8 cellular contexts compared by ENCODE assay signal in genomic region chr5:39178171-39178570, GRCh38. TPM values are rescaled to one million over a fixed set of nuclear protein-coding genes. Genes with fewer than 3 reads are reported as not detected.
A peak's percentile ranks its signal among the peaks of the same experiment; 100 is the strongest.
DNase-seq lines count a peak whose midpoint lies in the region; ATAC-seq lines count a peak whose summit lies in the region.
"Had no signal": no experiment of that assay in that cellular context is flagged by ENCODE, and none has a peak within 500 bp of the region (broad histone marks: within the 10 kb centered on the region; RNA-seq: fewer than 3 reads in every experiment).

No MANE protein-coding gene starts in this region.

- H3K27ac Mint-ChIP-seq in activated naive CD8-positive, alpha-beta T cell = peak overlapping the region; percentile 91
- H3K27ac Mint-ChIP-seq in natural killer cell treated with Interleukin-12 subunit alpha and Interleukin-12 subunit beta and Interleukin-15 and Interleukin-18, amount 100 ng/mL, for 72 hours = peak overlapping the region; percentile 89 to 91

- no peaks in the 10 kb centered on the region for H3K9me3 Mint-ChIP-seq in activated naive CD8-positive, alpha-beta T cell (ENCODE audit: low read depth)
- peaks cover 5% of the 10 kb centered on the region for H3K9me3 Mint-ChIP-seq in natural killer cell treated with Interleukin-12 subunit alpha and Interleukin-12 subunit beta and Interleukin-15 and Interleukin-18, amount 100 ng/mL, for 72 hours

- DNase-seq in EL (peak; percentile 66), LHCN-M2 (ENCODE audit: low read depth) (peak; percentile 26)
- DNase-seq in natural killer cell treated with Interleukin-12 subunit alpha and Interleukin-12 subunit beta and Interleukin-15 and Interleukin-18, amount 100 ng/mL, for 72 hours (ENCODE audit: low spot score) = no peak
- DNase-seq: stimulated activated CD8-positive, alpha-beta memory T cell treated with anti-CD3 and anti-CD28 coated beads, Interleukin-4, amount 100 ng/mL, for 48 hours had no signal

- H3K4me3 Mint-ChIP-seq in activated naive CD8-positive, alpha-beta T cell = peak overlapping the region; percentile 84
- H3K4me3 Mint-ChIP-seq in natural killer cell treated with Interleukin-12 subunit alpha and Interleukin-12 subunit beta and Interleukin-15 and Interleukin-18, amount 100 ng/mL, for 72 hours = peak overlapping the region; percentile 86

- peaks cover 8% of the 10 kb centered on the region for H3K36me3 Mint-ChIP-seq in activated naive CD8-positive, alpha-beta T cell
- H3K36me3 Mint-ChIP-seq in natural killer cell treated with Interleukin-12 subunit alpha and Interleukin-12 subunit beta and Interleukin-15 and Interleukin-18, amount 100 ng/mL, for 72 hours = peaks cover 17% of the 10 kb centered on the region

- H3K4me1 Mint-ChIP-seq in activated naive CD8-positive, alpha-beta T cell (ENCODE audit: low read depth) = peaks cover 96% of the 10 kb centered on the region
- peaks cover 70 to 87% of the 10 kb centered on the region in 2 donors for H3K4me1 Mint-ChIP-seq in natural killer cell treated with Interleukin-12 subunit alpha and Interleukin-12 subunit beta and Interleukin-15 and Interleukin-18, amount 100 ng/mL, for 72 hours (ENCODE audit: low read depth in 2 of 2)

- peak; percentile 56 to 68 for ATAC-seq in natural killer cell treated with Interleukin-12 subunit alpha and Interleukin-12 subunit beta and Interleukin-15 and Interleukin-18, amount 100 ng/mL, for 72 hours
- ATAC-seq in HG02571 (IDR thresholded peaks at IDR 0.05; ENCODE audit: unreplicated experiment) (no peak), HG02642 (IDR thresholded peaks at IDR 0.05; ENCODE audit: poor library complexity, unreplicated experiment) (no peak), HG03175 (IDR thresholded peaks at IDR 0.05; ENCODE audit: unreplicated experiment) (no peak)

- no peaks in the 10 kb centered on the region for H3K27me3 Mint-ChIP-seq in activated naive CD8-positive, alpha-beta T cell
- H3K27me3 Mint-ChIP-seq in natural killer cell treated with Interleukin-12 subunit alpha and Interleukin-12 subunit beta and Interleukin-15 and Interleukin-18, amount 100 ng/mL, for 72 hours = no peaks in the 10 kb centered on the region

RNA-seq across cellular contexts. Expression of gene FYB1, which starts 41.2 kb away (rescaled TPM):
- total RNA-seq in LHCN-M2 (2014; rRNA removed) = not detected in 2 replicates
- not detected for polyA plus RNA-seq in LHCN-M2 (2012)
- total RNA-seq in natural killer cell treated with Interleukin-12 subunit alpha and Interleukin-12 subunit beta and Interleukin-15 and Interleukin-18, amount 100 ng/mL, for 72 hours = 10 to 100 TPM; 71.9 to 72.8 TPM

Comparison
In these comparisons a context has a peak if more than half of its experiments do, and no peak if none do; other contexts are left out.
1. ATAC-seq: peak in natural killer cell treated with Interleukin-12 subunit alpha and Interleukin-12 subunit beta and Interleukin-15 and Interleukin-18, amount 100 ng/mL, for 72 hours (2 of 2); none in HG02571 (single experiment), HG02642 (single experiment) and HG03175 (single experiment).
2. RNA of gene FYB1, which starts 41.2 kb away (total RNA-seq): 71.9 to 72.8 TPM in natural killer cell treated with Interleukin-12 subunit alpha and Interleukin-12 subunit beta and Interleukin-15 and Interleukin-18, amount 100 ng/mL, for 72 hours; not detected in LHCN-M2; every median in the first group is over 10 times any median in the second.